ENCODE assay signal across 16 cellular contexts in the genomic region with DNA sequence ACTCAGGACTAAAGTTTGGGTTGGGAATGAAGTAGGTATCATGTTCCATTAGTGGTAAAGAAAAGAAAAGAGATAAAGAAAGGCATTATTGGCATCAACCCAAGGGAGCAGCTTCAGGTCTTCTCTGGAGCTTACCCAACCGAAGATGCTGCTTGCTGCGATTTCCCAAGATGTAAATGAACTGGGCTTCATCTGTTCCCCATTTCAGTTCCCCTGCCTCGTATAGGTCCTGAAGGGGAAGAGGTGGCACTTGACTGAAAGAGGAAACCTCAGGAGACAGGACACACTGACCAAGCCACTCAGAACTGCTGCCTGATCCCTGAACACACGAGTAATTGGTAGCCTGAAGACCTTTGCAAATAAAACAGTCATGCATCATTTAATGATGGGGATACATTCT. TPM values are rescaled to one million over a fixed set of nuclear protein-coding genes. Genes with fewer than 3 reads are reported as not detected.
DNase-seq lines count a peak whose midpoint lies in the region; ATAC-seq and TF ChIP-seq lines count a peak whose summit lies in the region.
"Had no signal": no experiment of that assay in that cellular context is flagged by ENCODE, and none has a peak within 500 bp of the region (broad histone marks: within the 10 kb centered on the region; RNA-seq: fewer than 3 reads in every experiment).

No MANE protein-coding gene starts in this region.

- peak overlapping the region in 1 of 10 donors; percentile 2 for H3K4me3 Mint-ChIP-seq in naive thymus-derived CD8-positive, alpha-beta T cell
- no peak overlapping the region for H3K4me3 Mint-ChIP-seq in nephron progenitor cell
- H3K4me3 Mint-ChIP-seq: H9, WTC11 had no signal

- peak overlapping the region in 8 of 10 donors; percentile 53 to 98 (median 87) for H3K27ac Mint-ChIP-seq in naive thymus-derived CD8-positive, alpha-beta T cell
- H3K27ac Mint-ChIP-seq in nephron progenitor cell = no peak overlapping the region
- H3K27ac Mint-ChIP-seq: H9, WTC11 had no signal

- H3K9me3 Mint-ChIP-seq in naive thymus-derived CD8-positive, alpha-beta T cell = no peaks in the 10 kb centered on the region
- no peaks in the 10 kb centered on the region for H3K9me3 Mint-ChIP-seq in nephron progenitor cell
- H3K9me3 Mint-ChIP-seq: H9, WTC11 had no signal

- TF ChIP-seq CTCF in nephron progenitor cell (IDR thresholded peaks at IDR 0.05) = no peak

- H3K27me3 Mint-ChIP-seq in naive thymus-derived CD8-positive, alpha-beta T cell = no peaks in the 10 kb centered on the region
- H3K27me3 Mint-ChIP-seq in nephron progenitor cell (ENCODE audit: low read depth, poor library complexity) = peaks cover 3% of the 10 kb centered on the region

- POLR2A ChIA-PET in naive thymus-derived CD8-positive, alpha-beta T cell (lab: Charles Lee) = interaction anchor here (1.3 to 8.5 kb wide), 4 partner anchors 11 to 81 kb away, joined by 4 to 88 read pairs (median 31); no protein-coding TSS in a partner anchor

- H3K4me1 Mint-ChIP-seq in naive thymus-derived CD8-positive, alpha-beta T cell = peaks cover 41 to 92% (median 85%) of the 10 kb centered on the region in 4 donors
- no peaks in the 10 kb centered on the region for H3K4me1 Mint-ChIP-seq in nephron progenitor cell

- DNase-seq in NCI-H748 (lab: John Stamatoyannopoulos, UW; ENCODE audit: unreplicated experiment) (peak; percentile 93), NCI-H748 treated with DMSO at 0.1 percent for 48 hours (lab: John Stamatoyannopoulos, UW) (no peak), NCI-H128 (lab: John Stamatoyannopoulos, UW; ENCODE audit: unreplicated experiment) (peak; percentile 30), SKM-1 treated with dmso at 0.1 percent for 144 hours (lab: John Stamatoyannopoulos, UW; ENCODE audit: unreplicated experiment) (peak; percentile 95), NCI-H1436 treated with DMSO at 0.1 percent for 48 hours (lab: John Stamatoyannopoulos, UW) (no peak), EL (no peak), nephron progenitor cell (no peak)
- DNase-seq in naive thymus-derived CD8-positive, alpha-beta T cell = no peak
- DNase-seq: activated T-cell treated with anti-CD3 and anti-CD28 coated beads, Interleukin-2, amount 50 U/mL, for 1 hour; H9; occipital lobe; SHP77 treated with DMSO at 0.1 percent for 48 hours; stimulated activated CD4-positive, alpha-beta T cell treated with anti-CD3 and anti-CD28 coated beads, Interleukin-12 subunit alpha, Interleukin-12 subunit beta, amount 100 ng/mL, for 4 hours; trophoblast cell had no signal

- peaks cover 18 to 100% (median 56%) of the 10 kb centered on the region in 3 donors for H3K36me3 Mint-ChIP-seq in naive thymus-derived CD8-positive, alpha-beta T cell
- peaks cover 69% of the 10 kb centered on the region for H3K36me3 Mint-ChIP-seq in nephron progenitor cell (ENCODE audit: low read depth)

- ATAC-seq in naive thymus-derived CD8-positive, alpha-beta T cell = no peak
- ATAC-seq: body of pancreas, WTC11 had no signal

RNA-seq across cellular contexts. Expression of gene ANXA6, which starts 24.6 kb away (rescaled TPM):
- total RNA-seq in naive thymus-derived CD8-positive, alpha-beta T cell = 100 to 1,000 TPM; 334 to 359 TPM
- 100 to 1,000 TPM; 242 to 318 (median 254) TPM for polyA plus RNA-seq in naive thymus-derived CD8-positive, alpha-beta T cell

RNA-seq across cellular contexts. Expression of gene TNIP1, which starts 52.1 kb away (rescaled TPM):
- total RNA-seq in naive thymus-derived CD8-positive, alpha-beta T cell = 100 to 1,000 TPM; 138 to 140 TPM
- polyA plus RNA-seq in naive thymus-derived CD8-positive, alpha-beta T cell = 10 to 100 TPM; 25.6 to 37.5 (median 29.8) TPM

Comparison
In these comparisons a context has a peak if more than half of its experiments do, and no peak if none do; other contexts are left out.
1. DNase-seq: peak in NCI-H748 (single experiment), NCI-H128 (single experiment) and SKM-1 treated with dmso at 0.1 percent for 144 hours (single experiment); none in NCI-H748 treated with DMSO at 0.1 percent for 48 hours (single experiment), naive thymus-derived CD8-positive, alpha-beta T cell (0 of 10), NCI-H1436 treated with DMSO at 0.1 percent for 48 hours (single experiment), EL (single experiment) and nephron progenitor cell (single experiment).